In genomic region chr10:3066317-3066931, GRCh38 we compare ENCODE assay signal across 8 cellular contexts. TPM values are rescaled to one million over a fixed set of nuclear protein-coding genes. Genes with fewer than 3 reads are reported as not detected.
DNase-seq lines count a peak whose midpoint lies in the region; ATAC-seq, FAIRE-seq and TF ChIP-seq lines count a peak whose summit lies in the region.

No MANE protein-coding gene starts in this region.

- TF ChIP-seq EP300 in A549 (IDR thresholded peaks at IDR 0.05), result no peak

- H3K9me3 Mint-ChIP-seq in chondrocyte (ENCODE audit: low read depth) (no peaks in the 10 kb centered on the region), mesothelial cell of epicardium (no peaks in the 10 kb centered on the region)

- H3K4me3 ChIP-seq in A549 (peak overlapping the region; percentile 97), HUES64 (ENCODE audit: low read length) (peak overlapping the region; percentile 84)

- H3K9me3 ChIP-seq in A549 (no peaks in the 10 kb centered on the region), HUES64 (ENCODE audit: insufficient read depth, low read depth, low read length) (no peaks in the 10 kb centered on the region)

- CTCF ChIA-PET in A549 (lab: Yijun Ruan, JAX), result interaction anchor here (0.8 to 1.7 kb wide), 6 partner anchors 22 to 138 kb away, joined by 3 to 4 read pairs (median 3); no protein-coding TSS in a partner anchor

- FAIRE-seq in A549 (lab: Jason Lieb, UNC), result no peak
- FAIRE-seq in frontal cortex (lab: Jason Lieb, UNC), result no peak

- H3K27ac ChIP-seq in A549 (peak overlapping the region; percentile 96), HUES64 (ENCODE audit: low read depth, low read length) (no peak overlapping the region)

- WGBS in A549 (ENCODE audit: missing lambda C conversion rate), result 14% methylated on average over 19 of the region's 45 CpGs
- WGBS in HUES64, result 9% methylated on average over 45 of the region's 45 CpGs

- TF ChIP-seq CTCF in A549 (IDR thresholded peaks at IDR 0.05) (no peak), chondrocyte (IDR thresholded peaks at IDR 0.05) (no peak), mesothelial cell of epicardium (IDR thresholded peaks at IDR 0.05; ENCODE audit: unreplicated experiment) (no peak)

- POLR2A ChIA-PET in A549 (lab: Yijun Ruan, JAX), result interaction anchor here (1.1 kb wide), 1 partner anchor 25 kb away, joined by 3 read pairs; no protein-coding TSS in a partner anchor

- H3K27me3 ChIP-seq in HUES64 (ENCODE audit: insufficient read depth, low read length), result peaks cover 19% of the 10 kb centered on the region

- peaks cover 19% of the 10 kb centered on the region for H3K36me3 ChIP-seq in HUES64 (ENCODE audit: insufficient read depth, low read length)

- no peak for DNase-seq in A549 (ENCODE audit: low read depth in 1 of 2, low spot score in 1 of 2)
- no peak for DNase-seq in chondrocyte (ENCODE audit: low spot score)
- no peak for DNase-seq in mesothelial cell of epicardium (ENCODE audit: low spot score in 2 of 2, unreplicated experiment in 2 of 2)
- no peak for DNase-seq in hepatic stellate cell (ENCODE audit: low spot score)
- DNase-seq in NCI-H446 treated with DMSO at 0.1 percent for 48 hours (lab: John Stamatoyannopoulos, UW), result no peak
- DNase-seq in frontal cortex (ENCODE audit: low spot score in 2 of 2), result no peak

- TF ChIP-seq RAD21 in A549 (conservative IDR thresholded peaks at IDR 0.05 in 1 of 2, IDR thresholded peaks at IDR 0.05 in 1 of 2), result 0 out of 5 replicates have a peak, but pooled peaks of 1 of the 2 experiments have one; percentile 13

- H3K36me3 Mint-ChIP-seq in chondrocyte (ENCODE audit: low read depth), result peaks cover 7% of the 10 kb centered on the region
- H3K36me3 Mint-ChIP-seq in mesothelial cell of epicardium, result peaks cover 2% of the 10 kb centered on the region

- peak; percentile 5 to 18; a peak in 3 of 6 replicates for ATAC-seq in A549
- no peak for ATAC-seq in GM19324 (IDR thresholded peaks at IDR 0.05; ENCODE audit: low FRiP score, unreplicated experiment)

- H3K9ac ChIP-seq in HUES64 (ENCODE audit: low read depth, low read length), result peak overlapping the region; percentile 35; the same call in 1 of the 2 replicates

- peaks cover 41% of the 10 kb centered on the region for H3K4me1 ChIP-seq in A549
- peaks cover 4% of the 10 kb centered on the region; the same call in 1 of the 2 replicates for H3K4me1 ChIP-seq in HUES64 (ENCODE audit: insufficient read depth, low read length)

- H3K27me3 Mint-ChIP-seq in chondrocyte (ENCODE audit: low read depth), result no peaks in the 10 kb centered on the region
- peaks cover 28% of the 10 kb centered on the region for H3K27me3 Mint-ChIP-seq in mesothelial cell of epicardium (ENCODE audit: low read depth)

- H3K4me1 Mint-ChIP-seq in chondrocyte (ENCODE audit: low read depth), result peaks cover 28% of the 10 kb centered on the region
- peaks cover 14% of the 10 kb centered on the region for H3K4me1 Mint-ChIP-seq in mesothelial cell of epicardium

- peak overlapping the region; percentile 94 for H3K4me2 ChIP-seq in A549

- no peak for TF ChIP-seq POLR2A in A549 (IDR thresholded peaks at IDR 0.05; ENCODE audit: low read length)

- H3K4me3 Mint-ChIP-seq in chondrocyte (ENCODE audit: unreplicated experiment) (peak overlapping the region; percentile 57), mesothelial cell of epicardium (peak overlapping the region; percentile 57)

- H3K27ac Mint-ChIP-seq in chondrocyte (ENCODE audit: unreplicated experiment), result no peak overlapping the region
- no peak overlapping the region for H3K27ac Mint-ChIP-seq in mesothelial cell of epicardium

TF ChIP-seq in A549, 52 proteins besides CTCF, POLR2A, EP300 and RAD21:
- peak; percentile 31; the same call in 1 of the 2 replicates for TF ChIP-seq RNF2 (IDR thresholded peaks at IDR 0.05; ENCODE audit: borderline replicate concordance, low read depth)
- TF ChIP-seq SMC3 (IDR thresholded peaks at IDR 0.05), result no peak
- no peak for TF ChIP-seq HOXA7 (CRISPR knock-in tag; IDR thresholded peaks at IDR 0.05)
- no peak for TF ChIP-seq ZFP36 (IDR thresholded peaks at IDR 0.05; ENCODE audit: borderline replicate concordance, partially characterized antibody)
- TF ChIP-seq POLR2AphosphoS2 (conservative IDR thresholded peaks at IDR 0.05; ENCODE audit: low read length), result no peak
- TF ChIP-seq, protein P1, sequence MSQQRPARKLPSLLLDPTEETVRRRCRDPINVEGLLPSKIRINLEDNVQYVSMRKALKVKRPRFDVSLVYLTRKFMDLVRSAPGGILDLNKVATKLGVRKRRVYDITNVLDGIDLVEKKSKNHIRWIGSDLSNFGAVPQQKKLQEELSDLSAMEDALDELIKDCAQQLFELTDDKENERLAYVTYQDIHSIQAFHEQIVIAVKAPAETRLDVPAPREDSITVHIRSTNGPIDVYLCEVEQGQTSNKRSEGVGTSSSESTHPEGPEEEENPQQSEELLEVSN (IDR thresholded peaks at IDR 0.05; ENCODE audit: borderline replicate concordance, low read depth), result peak; percentile 24; the same call in 1 of the 2 replicates
- TF ChIP-seq MAZ (IDR thresholded peaks at IDR 0.05; ENCODE audit: borderline replicate concordance, low read depth, low read length), result no peak
- TF ChIP-seq NPAS2 (CRISPR knock-in tag; IDR thresholded peaks at IDR 0.05; ENCODE audit: borderline replicate concordance), result no peak

RNA-seq across cellular contexts. Expression of gene PFKP, which starts 0.9 kb away (rescaled TPM):
- polyA plus RNA-seq in A549 (2011; rRNA removed), result 164 and 166 TPM in 2 replicates
- polyA plus RNA-seq in A549 (2012; cell fraction: cytosol; rRNA removed), result 360 and 395 TPM in 2 replicates
- polyA plus RNA-seq in A549 (2012; cell fraction: nucleus; rRNA removed), result 741 and 798 TPM in 2 replicates
- polyA plus RNA-seq in A549 (2017; fragmentation: RNase III; extraction: RNeasy Plus Mini Kit Qiagen cat#74134 plus additional on column Dnase treatment), result 273 to 329 TPM (median 279 TPM) in 3 replicates
- 130 and 164 TPM in 2 replicates for polyA minus RNA-seq in A549 (2011; rRNA and poly(A)+ RNA removed)
- polyA plus RNA-seq in HUES64 (2013, experiment 1 of 2), result 50.0 TPM
- 53.7 TPM for polyA plus RNA-seq in HUES64 (2013, experiment 2 of 2)
- 151 to 188 TPM (median 182 TPM) in 3 replicates for total RNA-seq in chondrocyte
- total RNA-seq in mesothelial cell of epicardium, result 34.2 to 35.3 TPM (median 34.9 TPM) in 3 replicates
- total RNA-seq in frontal cortex, result 81.5 TPM
